9 cellular contexts compared by ENCODE assay signal in the genomic region with DNA sequence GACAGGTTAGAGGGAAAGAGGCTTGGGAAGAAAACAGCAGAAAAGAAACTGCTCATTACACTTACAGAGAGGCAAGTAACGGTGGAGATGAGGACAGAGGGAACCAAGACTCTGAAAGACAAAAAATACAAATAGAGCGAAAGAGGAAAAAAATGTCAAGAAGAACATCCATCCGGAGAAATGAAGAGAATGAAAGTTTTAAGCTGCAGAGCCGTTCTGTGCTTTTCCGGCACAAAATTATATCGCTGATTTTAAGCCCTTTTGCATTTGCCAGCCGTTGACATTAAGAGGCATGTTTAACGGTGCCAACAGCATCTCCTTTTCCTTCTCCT. TPM values are rescaled to one million over a fixed set of nuclear protein-coding genes. Genes with fewer than 3 reads are reported as not detected.
DNase-seq lines count a peak whose midpoint lies in the region; ATAC-seq and TF ChIP-seq lines count a peak whose summit lies in the region.
"Had no signal": no experiment of that assay in that cellular context is flagged by ENCODE, and none has a peak within 500 bp of the region (broad histone marks: within the 10 kb centered on the region; RNA-seq: fewer than 3 reads in every experiment).

No MANE protein-coding gene starts in this region.

- no peak overlapping the region for H3K27ac ChIP-seq in esophagus squamous epithelium
- H3K27ac ChIP-seq in prostate gland, result peak overlapping the region in 1 of 2 donors; percentile 19

- ATAC-seq in SK-N-SH treated with all-trans-retinoic acid at 6 μM for 48 hours (no peak), HG03442 (IDR thresholded peaks at IDR 0.05; ENCODE audit: unreplicated experiment) (no peak)

- peaks cover 4 to 38% (median 21%) of the 10 kb centered on the region in 7 donors for H3K9me3 Mint-ChIP-seq in CD14-positive monocyte

- no peaks in the 10 kb centered on the region for H3K9me3 ChIP-seq in esophagus squamous epithelium
- no peaks in the 10 kb centered on the region for H3K9me3 ChIP-seq in prostate gland

- H3K27me3 ChIP-seq in esophagus squamous epithelium (peaks cover 7 to 99% (median 32%) of the 10 kb centered on the region in 4 donors), prostate gland (replicated peaks; ENCODE audit: insufficient read depth) (peaks cover 11% of the 10 kb centered on the region)

- peak overlapping the region in 1 of 7 donors; percentile 56 for H3K27ac Mint-ChIP-seq in CD14-positive monocyte

- WGBS in esophagus squamous epithelium, 2 donors, result 6 to 8% methylated on average over 8 of the region's 8 CpGs
- 2% methylated on average over 8 of the region's 8 CpGs for WGBS in prostate gland

- H3K4me3 Mint-ChIP-seq in CD14-positive monocyte, result peak overlapping the region; percentile 65 to 83

- TF ChIP-seq POLR2A in esophagus squamous epithelium (IDR thresholded peaks at IDR 0.05) (no peak), prostate gland (IDR thresholded peaks at IDR 0.05) (no peak)

- H3K36me3 ChIP-seq in esophagus squamous epithelium (no peaks in the 10 kb centered on the region), prostate gland (no peaks in the 10 kb centered on the region)

- no peak for DNase-seq in CD14-positive monocyte (ENCODE audit: low spot score)
- no peak for DNase-seq in esophagus squamous epithelium (lab: John Stamatoyannopoulos, UW)
- DNase-seq in prostate gland (ENCODE audit: low spot score), result no peak
- no peak for DNase-seq in NCI-H1105 treated with DMSO at 0.1 percent for 48 hours (lab: John Stamatoyannopoulos, UW)
- DNase-seq in kidney glomerular epithelial cell (lab: John Stamatoyannopoulos, UW), result no peak
- no peak for DNase-seq in NOMO-1 treated with dmso at 0.1 percent for 144 hours (lab: John Stamatoyannopoulos, UW; ENCODE audit: unreplicated experiment)
- DNase-seq: activated gamma-delta T cell had no signal

- intact Hi-C loops in CD14-positive monocyte (cut with micrococcal nuclease), result no loop called here
- intact Hi-C loops in esophagus squamous epithelium (cut with DNase I), result no loop called here
- intact Hi-C loops in prostate gland (cut with DNase I), result loop anchor here (10.0 kb wide), 2 partner anchors 335 to 1755 kb away; no protein-coding TSS in a partner anchor

- H3K4me1 Mint-ChIP-seq in CD14-positive monocyte, result peaks cover 19% of the 10 kb centered on the region

- H3K4me3 ChIP-seq in esophagus squamous epithelium, result peak overlapping the region; percentile 8 to 54 (median 36)
- H3K4me3 ChIP-seq in prostate gland, result peak overlapping the region; percentile 22 to 33

- TF ChIP-seq CTCF in CD14-positive monocyte (IDR thresholded peaks at IDR 0.05), result no peak
- TF ChIP-seq CTCF in esophagus squamous epithelium (IDR thresholded peaks at IDR 0.05), result no peak
- no peak for TF ChIP-seq CTCF in prostate gland (IDR thresholded peaks at IDR 0.05)

- peaks cover 29 to 78% (median 44%) of the 10 kb centered on the region in 3 donors for H3K4me1 ChIP-seq in esophagus squamous epithelium
- H3K4me1 ChIP-seq in prostate gland (replicated peaks), result peaks cover 3% of the 10 kb centered on the region

- peaks cover 4 to 8% of the 10 kb centered on the region in 2 donors for H3K36me3 Mint-ChIP-seq in CD14-positive monocyte

- peaks cover 82 to 98% (median 93%) of the 10 kb centered on the region in 3 donors for H3K27me3 Mint-ChIP-seq in CD14-positive monocyte (ENCODE audit: low read depth in 3 of 3)

TF ChIP-seq in SK-N-SH treated with all-trans-retinoic acid at 6 μM for 48 hours, 23 proteins besides CTCF, POLR2A, EP300 and RAD21:
- 0 out of 2 replicates have a peak, but pooled peaks have one; percentile 37 for TF ChIP-seq TOX (CRISPR knock-in tag; IDR thresholded peaks at IDR 0.05; ENCODE audit: borderline replicate concordance)
- TF ChIP-seq ZC3H10 (CRISPR knock-in tag; IDR thresholded peaks at IDR 0.05), result peak; percentile 27; the same call in 1 of the 2 replicates
- TF ChIP-seq POU6F1 (CRISPR knock-in tag; IDR thresholded peaks at IDR 0.05; ENCODE audit: borderline replicate concordance, low read depth), result no peak

RNA-seq across cellular contexts. Expression of gene PCDH10, which starts 0.2 kb away (rescaled TPM):
- polyA plus RNA-seq in CD14-positive monocyte, result not detected
- total RNA-seq in esophagus squamous epithelium (under 1 TPM in 2 of 4 donors, not detected in 2; 0.13 to 0.19 TPM), prostate gland (1 to 10 TPM; 3.9 to 7.2 TPM)

Comparison
In these comparisons a context has a peak if more than half of its experiments do, and no peak if none do; other contexts are left out.
1. RNA of gene PCDH10, which starts 0.2 kb away (total RNA-seq): 3.9 to 7.2 TPM in prostate gland; 0.13 to 0.19 TPM in esophagus squamous epithelium; every median in the first group is over 4 times any median in the second.